ENCODE assay signal across 10 cellular contexts in the genomic region with DNA sequence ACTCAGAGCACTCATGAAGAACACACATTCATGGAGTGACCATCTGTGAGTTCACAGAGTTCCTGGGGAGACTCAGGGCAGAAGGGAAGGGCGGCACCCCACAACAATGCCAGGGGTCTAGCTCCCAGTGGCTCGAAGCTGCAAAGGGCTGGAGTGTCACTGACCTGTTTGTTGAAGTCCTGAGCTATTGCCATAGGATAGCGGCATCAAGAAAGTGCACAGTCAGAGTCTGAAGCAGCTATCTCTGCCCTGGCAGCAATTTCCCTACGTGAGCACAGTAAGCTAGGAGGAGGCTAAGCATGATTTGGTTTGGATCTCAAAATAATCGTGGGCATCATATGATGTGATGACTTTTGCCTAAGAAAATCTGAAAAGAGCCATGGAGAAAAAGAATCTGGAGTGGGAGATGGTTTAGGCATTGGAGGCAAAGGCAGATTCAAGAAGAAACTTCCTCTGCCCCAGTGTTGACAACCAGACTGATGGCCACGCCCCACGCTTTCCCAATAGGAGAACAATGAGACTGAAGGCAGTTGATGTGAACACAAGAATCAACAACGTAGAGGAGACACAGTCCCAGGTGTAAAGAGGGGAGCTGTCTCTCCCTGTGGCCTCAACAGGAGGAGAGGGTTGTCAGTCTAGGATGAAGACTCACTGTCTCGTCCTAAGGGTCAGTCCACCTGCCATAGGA.
DNase-seq lines count a peak whose midpoint lies in the region; ATAC-seq and TF ChIP-seq lines count a peak whose summit lies in the region.
"Had no signal": no experiment of that assay in that cellular context is flagged by ENCODE, and none has a peak within 500 bp of the region (broad histone marks: within the 10 kb centered on the region; RNA-seq: fewer than 3 reads in every experiment).

No MANE protein-coding gene starts in this region.

- no peaks in the 10 kb centered on the region for H3K9me3 Mint-ChIP-seq in activated naive CD4-positive, alpha-beta T cell treated with anti-CD3 and anti-CD28 coated beads, Interleukin-2, amount 50 U/mL, for 72 hours

- H3K4me3 ChIP-seq in heart right ventricle: no peak overlapping the region

- no peaks in the 10 kb centered on the region for H3K27me3 ChIP-seq in heart right ventricle

- intact Hi-C loops in heart right ventricle (cut with DNase I): loop anchor here in 1 of 10 donors (5.0 kb wide), 1 partner anchor 48 kb away; no protein-coding TSS in a partner anchor
- intact Hi-C loops in cardiac septum (cut with DNase I): loop anchor here (5.0 kb wide), 1 partner anchor 147 kb away; the partner anchor contains the start of gene SPSB1

- H3K36me3 Mint-ChIP-seq in activated naive CD4-positive, alpha-beta T cell treated with anti-CD3 and anti-CD28 coated beads, Interleukin-2, amount 50 U/mL, for 72 hours: no peaks in the 10 kb centered on the region

- H3K9me3 ChIP-seq in heart right ventricle: no peaks in the 10 kb centered on the region

- ATAC-seq in heart right ventricle (no peak), esophagus mucosa (peak; percentile 31), omental fat pad (ENCODE audit: low FRiP score) (peak; percentile 7)
- no peak for ATAC-seq in activated naive CD4-positive, alpha-beta T cell treated with anti-CD3 and anti-CD28 coated beads, Interleukin-2, amount 50 U/mL, for 72 hours

- no peak for TF ChIP-seq CTCF in heart right ventricle (IDR thresholded peaks at IDR 0.05)
- TF ChIP-seq CTCF in omental fat pad (IDR thresholded peaks at IDR 0.05): no peak

- no peaks in the 10 kb centered on the region for H3K36me3 ChIP-seq in heart right ventricle

- DNase-seq in heart right ventricle (no peak), cardiac septum (ENCODE audit: low spot score) (no peak), omental fat pad (ENCODE audit: low spot score) (no peak), KG1 (lab: John Stamatoyannopoulos, UW) (no peak), iPS-NIHi7 (ENCODE audit: extremely low spot score) (no peak), GM19240 (ENCODE audit: insufficient read length, low spot score) (no peak)
- no peak for DNase-seq in activated naive CD4-positive, alpha-beta T cell treated with anti-CD3 and anti-CD28 coated beads, Interleukin-2, amount 50 U/mL, for 72 hours (ENCODE audit: low spot score in 2 of 2)
- DNase-seq: activated CD4-positive, alpha-beta T cell treated with anti-CD3 and anti-CD28 coated beads for 48 hours; Kasumi-1 had no signal

- peaks cover 5 to 93% (median 50%) of the 10 kb centered on the region in 9 donors for H3K4me1 ChIP-seq in heart right ventricle

- WGBS in heart right ventricle, 2 donors: 74 to 80% methylated on average over 9 of the region's 9 CpGs

- peak overlapping the region in 9 of 10 donors; percentile 9 to 91 (median 56) for H3K27ac ChIP-seq in heart right ventricle

- H3K27ac Mint-ChIP-seq in activated naive CD4-positive, alpha-beta T cell treated with anti-CD3 and anti-CD28 coated beads, Interleukin-2, amount 50 U/mL, for 72 hours: peak overlapping the region in 1 of 2 donors; percentile 17

Comparison
In these comparisons a context has a peak if more than half of its experiments do, and no peak if none do; other contexts are left out.
1. ATAC-seq: peak in esophagus mucosa (single experiment) and omental fat pad (single experiment); none in heart right ventricle (0 of 8) and activated naive CD4-positive, alpha-beta T cell treated with anti-CD3 and anti-CD28 coated beads, Interleukin-2, amount 50 U/mL, for 72 hours (0 of 2).